ENCODE assay signal across 12 cellular contexts in the genomic region with DNA sequence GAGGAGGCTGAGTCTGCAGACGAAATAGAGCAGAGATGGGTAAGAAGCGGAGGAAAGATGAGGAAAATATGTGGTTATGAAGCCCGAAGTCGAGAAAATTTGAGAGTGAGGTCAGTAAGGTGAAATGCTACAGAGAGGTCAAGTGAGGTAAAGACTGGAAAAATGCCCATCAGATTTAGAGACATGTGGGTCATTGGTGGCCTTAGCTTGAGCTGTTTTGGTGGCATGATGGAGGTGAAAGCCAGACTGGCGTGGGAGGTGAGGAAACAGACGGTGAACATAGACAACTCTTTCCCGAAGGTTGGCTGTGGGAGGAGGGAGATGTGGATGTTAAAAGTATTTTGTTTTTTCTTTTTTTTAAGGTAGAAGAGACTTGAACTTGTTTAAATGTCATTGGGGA.
"Had no signal": no experiment of that assay in that cellular context is flagged by ENCODE, and none has a peak within 500 bp of the region (broad histone marks: within the 10 kb centered on the region; RNA-seq: fewer than 3 reads in every experiment).

No MANE protein-coding gene starts in this region.

- ATAC-seq: activated CD4-positive, alpha-beta T cell treated with anti-CD3 and anti-CD28 coated beads for 36 hours; activated CD8-positive, alpha-beta memory T cell treated with anti-CD3 and anti-CD28 coated beads, Interleukin-2, amount 10 ng/mL, durations not matched to agents 7 days and 5 days; effector memory CD8-positive, alpha-beta T cell; gastrocnemius medialis; left lung had no signal

- H3K4me3 ChIP-seq: cardiac muscle cell, gastrocnemius medialis, left lung, smooth muscle cell had no signal

- H3K4me2 ChIP-seq: smooth muscle cell had no signal

- H3K36me3 ChIP-seq: cardiac muscle cell, gastrocnemius medialis, left lung had no signal

- H3K9me3 ChIP-seq: gastrocnemius medialis, left lung had no signal

- H3K27ac ChIP-seq: cardiac muscle cell, epithelial cell of prostate, left lung had no signal

- H3K27me3 ChIP-seq: cardiac muscle cell, gastrocnemius medialis, left lung had no signal

- DNase-seq: activated CD4-positive, alpha-beta memory T cell treated with anti-CD3 and anti-CD28 coated beads for 36 hours; activated CD4-positive, alpha-beta T cell treated with anti-CD3 and anti-CD28 coated beads for 36 hours; activated CD8-positive, alpha-beta memory T cell treated with anti-CD3 and anti-CD28 coated beads, Interleukin-2, amount 10 ng/mL, durations not matched to agents 7 days and 5 days; activated naive CD4-positive, alpha-beta T cell treated with anti-CD3 and anti-CD28 coated beads, Interleukin-2, amount 10 ng/mL, durations not matched to agents 7 days and 5 days; activated T-cell treated with anti-CD3 and anti-CD28 coated beads, Interleukin-2, amount 50 U/mL, for 1 hour; effector memory CD8-positive, alpha-beta T cell; gastrocnemius medialis; left lung; T-helper 2 cell had no signal
